8 cellular contexts compared by ENCODE assay signal in genomic region chr5:148733601-148734438, GRCh38.
A peak's percentile ranks its signal among the peaks of the same experiment; 100 is the strongest.
DNase-seq lines count a peak whose midpoint lies in the region; ATAC-seq lines count a peak whose summit lies in the region.

No MANE protein-coding gene starts in this region.

- peak overlapping the region; percentile 24 for H3K4me2 ChIP-seq in skeletal muscle satellite cell (ENCODE audit: low read length)

- no peaks in the 10 kb centered on the region for H3K36me3 Mint-ChIP-seq in T-helper 2 cell treated with Interferon-gamma antibody and Interleukin-4, amounts not matched to agents 5 μg/mL and 100 μg/mL, for 36 hours (ENCODE audit: low read depth)

- DNase-seq in activated CD4-positive, CD25-positive, alpha-beta regulatory T cell (lab: John Stamatoyannopoulos, UW): peak; percentile 40 to 57 (median 48)
- DNase-seq in NCI-H1092 treated with DMSO at 0.1 percent for 48 hours (lab: John Stamatoyannopoulos, UW): peak; percentile 51
- peak; percentile 54 for DNase-seq in T-helper 2 cell treated with Interferon-gamma antibody and Interleukin-4, amounts not matched to agents 5 μg/mL and 100 μg/mL, for 36 hours (ENCODE audit: low spot score)
- DNase-seq in astrocyte of the hippocampus (ENCODE audit: low read depth, low spot score): peak; percentile 88
- DNase-seq in hypothalamus (lab: John Stamatoyannopoulos, UW): peak in 42 of 51 donors; percentile 2 to 93 (median 47)

- H3K4me3 Mint-ChIP-seq in T-helper 2 cell treated with Interferon-gamma antibody and Interleukin-4, amounts not matched to agents 5 μg/mL and 100 μg/mL, for 36 hours: no peak overlapping the region

- H3K27me3 ChIP-seq in skeletal muscle satellite cell (ENCODE audit: control insufficient read depth, insufficient read depth, low read length): no peaks in the 10 kb centered on the region

- no peak overlapping the region for H3K4me3 ChIP-seq in skeletal muscle satellite cell (ENCODE audit: low read length)

- H3K36me3 ChIP-seq in skeletal muscle satellite cell (ENCODE audit: insufficient read depth, low read length): no peaks in the 10 kb centered on the region

- H3K4me1 Mint-ChIP-seq in T-helper 2 cell treated with Interferon-gamma antibody and Interleukin-4, amounts not matched to agents 5 μg/mL and 100 μg/mL, for 36 hours (ENCODE audit: low read depth): peaks cover 5% of the 10 kb centered on the region

- no peak overlapping the region for H3K27ac Mint-ChIP-seq in T-helper 2 cell treated with Interferon-gamma antibody and Interleukin-4, amounts not matched to agents 5 μg/mL and 100 μg/mL, for 36 hours

- H3K9me3 Mint-ChIP-seq in T-helper 2 cell treated with Interferon-gamma antibody and Interleukin-4, amounts not matched to agents 5 μg/mL and 100 μg/mL, for 36 hours: no peaks in the 10 kb centered on the region

- no peaks in the 10 kb centered on the region for H3K9me3 ChIP-seq in skeletal muscle satellite cell (replicated peaks; ENCODE audit: low read length)

- H3K9ac ChIP-seq in skeletal muscle satellite cell (ENCODE audit: low read depth, low read length): peak overlapping the region; percentile 33

- H3K27me3 Mint-ChIP-seq in T-helper 2 cell treated with Interferon-gamma antibody and Interleukin-4, amounts not matched to agents 5 μg/mL and 100 μg/mL, for 36 hours (ENCODE audit: low read depth): peaks cover 32% of the 10 kb centered on the region

- H3K4me1 ChIP-seq in skeletal muscle satellite cell (ENCODE audit: control insufficient read depth, insufficient read depth, low read length): peaks cover 27% of the 10 kb centered on the region

- ATAC-seq in activated CD4-positive, CD25-positive, alpha-beta regulatory T cell treated with anti-CD3 and anti-CD28 coated beads, Interleukin-2, amount 50 U/mL, for 24 hours: no peak
- no peak for ATAC-seq in GM21528 (IDR thresholded peaks at IDR 0.05; ENCODE audit: low FRiP score, unreplicated experiment)
